In the genomic region with DNA sequence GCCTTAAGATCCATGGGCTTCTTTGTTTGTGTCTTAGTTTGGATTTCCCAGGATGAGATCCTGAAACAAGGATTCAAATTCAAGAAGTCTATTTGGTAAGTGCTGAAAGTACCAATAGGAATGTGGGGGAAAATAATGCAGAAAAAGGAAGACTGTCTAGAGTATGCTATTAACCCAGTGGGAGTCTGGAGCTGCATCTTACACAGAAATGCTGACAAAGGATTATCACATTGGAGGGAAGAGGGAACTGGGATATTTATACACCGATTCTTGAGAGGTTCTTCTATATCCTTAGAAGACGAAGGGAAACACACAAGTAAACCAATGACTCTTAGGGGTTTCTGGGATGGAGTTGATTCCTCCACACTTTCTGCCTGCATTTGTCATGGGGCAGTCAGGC, we compare ENCODE assay signal across 22 cellular contexts.
DNase-seq lines count a peak whose midpoint lies in the region; ATAC-seq, FAIRE-seq and TF ChIP-seq lines count a peak whose summit lies in the region.
"Had no signal": no experiment of that assay in that cellular context is flagged by ENCODE, and none has a peak within 500 bp of the region (broad histone marks: within the 10 kb centered on the region; RNA-seq: fewer than 3 reads in every experiment).

No MANE protein-coding gene starts in this region.

- H2BK5ac ChIP-seq in IMR-90 (ENCODE audit: low read depth, low read length, poor library complexity, severe bottlenecking) (no peak overlapping the region), mesenchymal stem cell (ENCODE audit: low read depth, low read length, poor library complexity, severe bottlenecking) (no peak overlapping the region)

- TF ChIP-seq RAD21 in HepG2 (CRISPR knock-in tag; IDR thresholded peaks at IDR 0.05) (no peak), IMR-90 (IDR thresholded peaks at IDR 0.05; ENCODE audit: low read length) (no peak)

- WGBS in HepG2 (ENCODE audit: low lambda C conversion rate): 6% methylated on average over 2 of the region's 2 CpGs
- 51% methylated on average over 2 of the region's 2 CpGs for WGBS in right lobe of liver (ENCODE audit: insufficient coverage, low coverage, low lambda C conversion rate, missing lambda C conversion rate)
- no CpG with 5 or more reads among the region's 2 CpGs for WGBS in IMR-90 (ENCODE audit: extremely low coverage in 2 of 2, insufficient read length in 1 of 2), 2 experiments
- WGBS in mesenchymal stem cell: 91% methylated on average over 2 of the region's 2 CpGs

- dilution Hi-C loops in IMR-90 (cut with HindIII; ENCODE audit: low sequenced_read_pairs, unreplicated experiment): no loop called here

- H3K27ac ChIP-seq in HepG2 (ENCODE audit: extremely low read length, insufficient read depth, low read length) (no peak overlapping the region), right lobe of liver (no peak overlapping the region), IMR-90 (ENCODE audit: insufficient read depth, low read length) (no peak overlapping the region), mesenchymal stem cell (ENCODE audit: low read length, poor library complexity, severe bottlenecking) (no peak overlapping the region)
- H3K27ac ChIP-seq: BLaER1 treated with 17β-estradiol and CSF1 and Interleukin-3, amounts not matched to agents 10 nM and 100 nM; C4-2B had no signal

- no peak overlapping the region for H2BK20ac ChIP-seq in IMR-90 (ENCODE audit: low read depth, low read length)

- H2BK120ac ChIP-seq in IMR-90 (ENCODE audit: low read depth, low read length) (no peak overlapping the region), mesenchymal stem cell (ENCODE audit: low read depth, low read length) (no peak overlapping the region)

- H2BK12ac ChIP-seq in mesenchymal stem cell (ENCODE audit: low read length in 2 of 2): no peak overlapping the region

- H3K23ac ChIP-seq in IMR-90 (ENCODE audit: low read depth, low read length) (no peak overlapping the region), mesenchymal stem cell (ENCODE audit: low read length in 2 of 2) (no peak overlapping the region)

- no peak overlapping the region for H4K5ac ChIP-seq in IMR-90 (ENCODE audit: low read depth, low read length)

- H3K18ac ChIP-seq in IMR-90 (ENCODE audit: low read depth, low read length): no peak overlapping the region
- H3K18ac ChIP-seq in mesenchymal stem cell (ENCODE audit: low read depth in 1 of 2, low read length in 2 of 2): no peak overlapping the region

- H3K79me1 ChIP-seq in IMR-90 (ENCODE audit: low read depth in 1 of 2, low read length in 2 of 2): no peaks in the 10 kb centered on the region
- H3K79me1 ChIP-seq in mesenchymal stem cell (replicated peaks; ENCODE audit: low read length, poor library complexity, severe bottlenecking): no peaks in the 10 kb centered on the region

- no peaks in the 10 kb centered on the region for H3K27me3 ChIP-seq in HepG2 (ENCODE audit: control insufficient read depth in 1 of 2, insufficient read depth in 2 of 2, low read length in 2 of 2)
- H3K27me3 ChIP-seq in right lobe of liver: no peaks in the 10 kb centered on the region
- no peaks in the 10 kb centered on the region for H3K27me3 ChIP-seq in IMR-90 (ENCODE audit: control insufficient read depth, insufficient read depth, low read length)
- H3K27me3 ChIP-seq in mesenchymal stem cell (ENCODE audit: control insufficient read depth in 1 of 2, insufficient read depth in 1 of 2, low read length in 2 of 2): no peaks in the 10 kb centered on the region
- H3K27me3 ChIP-seq: BLaER1 treated with 17β-estradiol and CSF1 and Interleukin-3, amounts not matched to agents 10 nM and 100 nM had no signal

- H2AFZ ChIP-seq in HepG2 (ENCODE audit: low read length) (no peak overlapping the region), IMR-90 (replicated peaks; ENCODE audit: low read length, poor library complexity) (no peak overlapping the region), mesenchymal stem cell (ENCODE audit: low read depth, low read length) (no peak overlapping the region)

- H3K4me3 ChIP-seq in HepG2 (replicated peaks in 1 of 3; ENCODE audit: insufficient read depth in 1 of 3, low read depth in 2 of 3, low read length in 3 of 3) (no peak overlapping the region), right lobe of liver (no peak overlapping the region), IMR-90 (ENCODE audit: insufficient read depth, low read depth, low read length) (no peak overlapping the region), mesenchymal stem cell (ENCODE audit: insufficient read depth in 1 of 2, low read depth in 1 of 2, low read length in 2 of 2) (no peak overlapping the region)
- H3K4me3 ChIP-seq: BLaER1 treated with 17β-estradiol and CSF1 and Interleukin-3, amounts not matched to agents 10 nM and 100 nM had no signal

- H3K4me2 ChIP-seq in HepG2 (ENCODE audit: low read depth, low read length) (no peak overlapping the region), IMR-90 (ENCODE audit: low read depth, low read length) (no peak overlapping the region), mesenchymal stem cell (ENCODE audit: low read length, poor library complexity, severe bottlenecking) (no peak overlapping the region)
- H3K4me2 ChIP-seq: BLaER1 treated with 17β-estradiol and CSF1 and Interleukin-3, amounts not matched to agents 10 nM and 100 nM had no signal

- H3K4ac ChIP-seq in IMR-90 (ENCODE audit: low read depth, low read length) (no peak overlapping the region), mesenchymal stem cell (ENCODE audit: low read depth in 1 of 2, low read length in 2 of 2) (no peak overlapping the region)

- H3K9ac ChIP-seq in HepG2 (ENCODE audit: insufficient read depth, low read depth, low read length) (no peak overlapping the region), IMR-90 (ENCODE audit: low read depth, low read length) (no peak overlapping the region), mesenchymal stem cell (ENCODE audit: low read length) (no peak overlapping the region)
- H3K9ac ChIP-seq: BLaER1 treated with 17β-estradiol and CSF1 and Interleukin-3, amounts not matched to agents 10 nM and 100 nM had no signal

- H4K91ac ChIP-seq in IMR-90 (ENCODE audit: insufficient read depth, low read depth, low read length) (no peak overlapping the region), mesenchymal stem cell (ENCODE audit: low read length) (no peak overlapping the region)

- ATAC-seq in HepG2 (no peak), right lobe of liver (no peak), IMR-90 (ENCODE audit: low read depth) (no peak)
- ATAC-seq: CD8-positive, alpha-beta T cell had no signal

- TF ChIP-seq POLR2A in HepG2 (IDR thresholded peaks at IDR 0.05; ENCODE audit: insufficient read depth in 1 of 2, low read depth in 2 of 2, low read length in 2 of 2) (no peak), right lobe of liver (IDR thresholded peaks at IDR 0.05) (no peak), IMR-90 (IDR thresholded peaks at IDR 0.05; ENCODE audit: low read depth, low read length) (no peak)

- DNase-seq in HepG2 (ENCODE audit: low spot score) (no peak), right lobe of liver (no peak), IMR-90 (no peak), mesenchymal stem cell (no peak), NCI-H1694 treated with DMSO at 0.1 percent for 48 hours (lab: John Stamatoyannopoulos, UW) (no peak), GM13976 (ENCODE audit: low spot score) (no peak), SW480 (ENCODE audit: low spot score) (no peak)
- DNase-seq: 8988T; AML-193; Caco-2; Calu3; CD4-positive, alpha-beta T cell; CD8-positive, alpha-beta T cell; DMS79 treated with DMSO at 0.1 percent for 48 hours; GF-D8 had no signal

- TF ChIP-seq EP300 in HepG2 (IDR thresholded peaks at IDR 0.05; ENCODE audit: low read depth in 2 of 2, low read length in 2 of 2) (no peak), HepG2 (CRISPR knock-in tag; IDR thresholded peaks at IDR 0.05; ENCODE audit: borderline replicate concordance) (no peak)

- intact Hi-C loops in HepG2 (cut with micrococcal nuclease; ENCODE audit: unreplicated experiment) (no loop called here), right lobe of liver (cut with DNase I) (no loop called here), IMR-90 (cut with micrococcal nuclease) (no loop called here)

- H3K14ac ChIP-seq in IMR-90 (replicated peaks; ENCODE audit: low read depth, low read length) (no peak overlapping the region), mesenchymal stem cell (ENCODE audit: low read length in 2 of 2) (no peak overlapping the region)

- H3K79me2 ChIP-seq in HepG2 (ENCODE audit: insufficient read depth, low read length): no peaks in the 10 kb centered on the region

- no peak for FAIRE-seq in HepG2 (lab: Jason Lieb, UNC)
- FAIRE-seq: A204.1, D721Med, G401.6, GM12891, GM18507 had no signal

- CTCF ChIA-PET in HepG2 (lab: Yijun Ruan, JAX; ENCODE audit: low intra/inter-chr PET ratio, low total read pairs): no interaction called here
- CTCF ChIA-PET in IMR-90 (lab: Yijun Ruan, JAX): no interaction called here

- H2BK15ac ChIP-seq in IMR-90 (ENCODE audit: low read depth, low read length) (no peak overlapping the region), mesenchymal stem cell (ENCODE audit: low read depth, poor library complexity, severe bottlenecking) (no peak overlapping the region)

- H4K20me1 ChIP-seq in HepG2 (ENCODE audit: insufficient read depth, low read length) (no peaks in the 10 kb centered on the region), IMR-90 (ENCODE audit: insufficient read depth, low read length) (no peaks in the 10 kb centered on the region)
- H4K20me1 ChIP-seq: BLaER1 treated with 17β-estradiol and CSF1 and Interleukin-3, amounts not matched to agents 10 nM and 100 nM had no signal

- POLR2A ChIA-PET in HepG2 (lab: Yijun Ruan, JAX) (no interaction called here), IMR-90 (lab: Charles Lee; ENCODE audit: unreplicated experiment) (no interaction called here)

- H3K9me1 ChIP-seq in IMR-90 (ENCODE audit: insufficient read depth, low read length): no peaks in the 10 kb centered on the region

- H3K4me1 ChIP-seq in HepG2 (ENCODE audit: insufficient read depth, low read length): no peaks in the 10 kb centered on the region
- no peaks in the 10 kb centered on the region for H3K4me1 ChIP-seq in right lobe of liver
- no peaks in the 10 kb centered on the region for H3K4me1 ChIP-seq in IMR-90 (ENCODE audit: control insufficient read depth, insufficient read depth, low read length)
- peaks cover 2% of the 10 kb centered on the region for H3K4me1 ChIP-seq in mesenchymal stem cell (ENCODE audit: control insufficient read depth, insufficient read depth, low read depth, low read length)
- H3K4me1 ChIP-seq: Caco-2 had no signal

- in situ Hi-C loops in HepG2 (cut with HindIII; ENCODE audit: extremely low pct_ligation_motif_present, low pct_unique_long_range_greater_than_20kb): no loop called here
- in situ Hi-C loops in IMR-90 (cut with MboI; ENCODE audit: low sequenced_read_pairs): no loop called here
- in situ Hi-C loops in GM13976 (cut with MboI; ENCODE audit: low sequenced_read_pairs, unreplicated experiment): no loop called here

- H4K8ac ChIP-seq in IMR-90 (ENCODE audit: low read depth in 2 of 2, low read length in 2 of 2): no peak overlapping the region
- H4K8ac ChIP-seq in mesenchymal stem cell (ENCODE audit: low read length): no peak overlapping the region

- BruUV-seq in HepG2 (replicated peaks; lab: Mats Ljungman, UMichigan) (no TSS peak), IMR-90 (replicated peaks; lab: Mats Ljungman, UMichigan) (no TSS peak)

- H3K9me3 ChIP-seq in HepG2 (ENCODE audit: low read length) (no peaks in the 10 kb centered on the region), right lobe of liver (no peaks in the 10 kb centered on the region), IMR-90 (ENCODE audit: control insufficient read depth, insufficient read depth, low read length) (0 out of 2 replicates have a peak, but pooled peaks cover 3% of the 10 kb centered on the region), mesenchymal stem cell (ENCODE audit: control insufficient read depth, low read length) (no peaks in the 10 kb centered on the region)
- H3K9me3 ChIP-seq: BLaER1 treated with 17β-estradiol and CSF1 and Interleukin-3, amounts not matched to agents 10 nM and 100 nM; Caco-2 had no signal

- TF ChIP-seq CTCF in HepG2 (CRISPR knock-in tag; IDR thresholded peaks at IDR 0.05): no peak
- TF ChIP-seq CTCF in right lobe of liver (IDR thresholded peaks at IDR 0.05): no peak
- TF ChIP-seq CTCF in IMR-90 (conservative IDR thresholded peaks at IDR 0.05; ENCODE audit: low read depth, low read length): no peak
- no peak for TF ChIP-seq CTCF in GM13976 (IDR thresholded peaks at IDR 0.05; ENCODE audit: borderline replicate concordance, control extremely low read depth, extremely low read depth, insufficient read depth, missing control alignments)

- H3K36me3 ChIP-seq in HepG2 (replicated peaks in 1 of 2; ENCODE audit: control insufficient read depth in 1 of 2, insufficient read depth in 2 of 2, low read length in 2 of 2) (no peaks in the 10 kb centered on the region), right lobe of liver (no peaks in the 10 kb centered on the region), IMR-90 (ENCODE audit: control insufficient read depth, insufficient read depth, low read length) (no peaks in the 10 kb centered on the region), mesenchymal stem cell (ENCODE audit: control insufficient read depth in 1 of 2, insufficient read depth in 2 of 2, low read depth in 1 of 2, low read length in 2 of 2) (no peaks in the 10 kb centered on the region)
- H3K36me3 ChIP-seq: BLaER1 treated with 17β-estradiol and CSF1 and Interleukin-3, amounts not matched to agents 10 nM and 100 nM had no signal

- no peak overlapping the region for H2AK5ac ChIP-seq in IMR-90 (ENCODE audit: low read depth, low read length)
- H2AK5ac ChIP-seq in mesenchymal stem cell (ENCODE audit: low read length, severe bottlenecking): peak overlapping the region; percentile 78

- H2AK9ac ChIP-seq in IMR-90 (replicated peaks; ENCODE audit: low read depth, low read length, poor library complexity): no peak overlapping the region

- H3K56ac ChIP-seq in IMR-90 (ENCODE audit: extremely low read depth, insufficient read depth, low read length): no peak overlapping the region
